8 cellular contexts compared by ENCODE assay signal in genomic region chrX:50787099-50787498, GRCh38.
"Had no signal": no experiment of that assay in that cellular context is flagged by ENCODE, and none has a peak within 500 bp of the region (broad histone marks: within the 10 kb centered on the region; RNA-seq: fewer than 3 reads in every experiment).

No MANE protein-coding gene starts in this region.

- H3K4me3 ChIP-seq: GM12878 had no signal

- FAIRE-seq: G401.6, GM12878, GM12891, GM12892, GM18507, GM19239 had no signal

- ATAC-seq: GM12878 had no signal

- DNase-seq: GDM1, GF-D8 had no signal
